ENCODE assay signal across 1 cellular context in the genomic region with DNA sequence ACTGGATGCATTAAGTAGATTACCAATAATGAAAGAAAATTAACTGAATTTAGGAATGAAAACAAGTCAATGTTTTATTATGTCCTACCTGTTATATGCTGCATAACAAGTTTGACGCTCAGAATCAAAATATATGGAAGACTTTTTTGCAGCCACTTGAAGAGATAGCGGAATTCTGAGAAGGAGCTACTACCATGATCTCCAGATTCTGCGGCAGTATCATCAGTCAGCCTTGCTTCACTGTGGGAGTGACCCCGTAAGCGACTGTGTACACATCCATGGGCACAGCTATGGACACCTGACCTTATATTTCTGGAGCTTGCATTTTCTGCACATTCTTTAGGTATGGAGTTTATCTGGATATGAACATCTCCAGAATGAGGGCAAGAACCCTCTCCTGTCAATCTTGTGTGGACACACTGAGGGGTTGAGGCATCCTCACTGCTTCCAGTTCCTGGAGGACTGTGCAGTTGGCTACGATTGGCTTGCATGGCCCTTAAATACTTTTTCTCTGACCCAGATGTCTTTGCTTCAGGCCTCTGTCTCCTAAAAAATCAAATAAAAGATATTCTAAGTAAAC.
TF ChIP-seq lines count a peak whose summit lies in the region.

No MANE protein-coding gene starts in this region.

TF ChIP-seq in K562, 482 proteins besides CTCF, POLR2A, EP300 and RAD21:
- TF ChIP-seq, protein P1, sequence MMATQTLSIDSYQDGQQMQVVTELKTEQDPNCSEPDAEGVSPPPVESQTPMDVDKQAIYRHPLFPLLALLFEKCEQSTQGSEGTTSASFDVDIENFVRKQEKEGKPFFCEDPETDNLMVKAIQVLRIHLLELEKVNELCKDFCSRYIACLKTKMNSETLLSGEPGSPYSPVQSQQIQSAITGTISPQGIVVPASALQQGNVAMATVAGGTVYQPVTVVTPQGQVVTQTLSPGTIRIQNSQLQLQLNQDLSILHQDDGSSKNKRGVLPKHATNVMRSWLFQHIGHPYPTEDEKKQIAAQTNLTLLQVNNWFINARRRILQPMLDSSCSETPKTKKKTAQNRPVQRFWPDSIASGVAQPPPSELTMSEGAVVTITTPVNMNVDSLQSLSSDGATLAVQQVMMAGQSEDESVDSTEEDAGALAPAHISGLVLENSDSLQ (IDR thresholded peaks at IDR 0.05) = peak; percentile 51
- TF ChIP-seq EWSR1 (IDR thresholded peaks at IDR 0.05; ENCODE audit: borderline replicate concordance, low read depth, partially characterized antibody) (peak; percentile 56), CCNT2 (IDR thresholded peaks at IDR 0.05; ENCODE audit: borderline replicate concordance, extremely low read depth, insufficient read length, low read depth, low read length) (no peak)
- TF ChIP-seq, protein P2, sequence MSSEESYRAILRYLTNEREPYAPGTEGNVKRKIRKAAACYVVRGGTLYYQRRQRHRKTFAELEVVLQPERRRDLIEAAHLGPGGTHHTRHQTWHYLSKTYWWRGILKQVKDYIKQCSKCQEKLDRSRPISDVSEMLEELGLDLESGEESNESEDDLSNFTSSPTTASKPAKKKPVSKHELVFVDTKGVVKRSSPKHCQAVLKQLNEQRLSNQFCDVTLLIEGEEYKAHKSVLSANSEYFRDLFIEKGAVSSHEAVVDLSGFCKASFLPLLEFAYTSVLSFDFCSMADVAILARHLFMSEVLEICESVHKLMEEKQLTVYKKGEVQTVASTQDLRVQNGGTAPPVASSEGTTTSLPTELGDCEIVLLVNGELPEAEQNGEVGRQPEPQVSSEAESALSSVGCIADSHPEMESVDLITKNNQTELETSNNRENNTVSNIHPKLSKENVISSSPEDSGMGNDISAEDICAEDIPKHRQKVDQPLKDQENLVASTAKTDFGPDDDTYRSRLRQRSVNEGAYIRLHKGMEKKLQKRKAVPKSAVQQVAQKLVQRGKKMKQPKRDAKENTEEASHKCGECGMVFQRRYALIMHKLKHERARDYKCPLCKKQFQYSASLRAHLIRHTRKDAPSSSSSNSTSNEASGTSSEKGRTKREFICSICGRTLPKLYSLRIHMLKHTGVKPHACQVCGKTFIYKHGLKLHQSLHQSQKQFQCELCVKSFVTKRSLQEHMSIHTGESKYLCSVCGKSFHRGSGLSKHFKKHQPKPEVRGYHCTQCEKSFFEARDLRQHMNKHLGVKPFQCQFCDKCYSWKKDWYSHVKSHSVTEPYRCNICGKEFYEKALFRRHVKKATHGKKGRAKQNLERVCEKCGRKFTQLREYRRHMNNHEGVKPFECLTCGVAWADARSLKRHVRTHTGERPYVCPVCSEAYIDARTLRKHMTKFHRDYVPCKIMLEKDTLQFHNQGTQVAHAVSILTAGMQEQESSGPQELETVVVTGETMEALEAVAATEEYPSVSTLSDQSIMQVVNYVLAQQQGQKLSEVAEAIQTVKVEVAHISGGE (CRISPR knock-in tag; IDR thresholded peaks at IDR 0.05) = peak in 1 of 3 experiments; percentile 68; a peak in 2 of 6 replicates
